Comparison of ENCODE assay signal across 13 cellular contexts in genomic region chr3:41450416-41451231, GRCh38.
A peak's percentile ranks its signal among the peaks of the same experiment; 100 is the strongest.
DNase-seq lines count a peak whose midpoint lies in the region; ATAC-seq and TF ChIP-seq lines count a peak whose summit lies in the region.
"Had no signal": no experiment of that assay in that cellular context is flagged by ENCODE, and none has a peak within 500 bp of the region (broad histone marks: within the 10 kb centered on the region; RNA-seq: fewer than 3 reads in every experiment).

No MANE protein-coding gene starts in this region.

- no peaks in the 10 kb centered on the region for H3F3A ChIP-seq in OCI-LY1 (ENCODE audit: insufficient read depth, low read length)

- DNase-seq in NCI-H2107 treated with DMSO at 0.1 percent for 48 hours (lab: John Stamatoyannopoulos, UW; ENCODE audit: unreplicated experiment) (peak; percentile 54), NCI-H2107 (lab: John Stamatoyannopoulos, UW) (no peak), epithelial cell of proximal tubule (ENCODE audit: low read depth) (no peak), progenitor cell of endocrine pancreas (ENCODE audit: low spot score, unreplicated experiment) (no peak), LoVo (ENCODE audit: low spot score) (no peak), NCI-H2081 (lab: John Stamatoyannopoulos, UW) (no peak)
- DNase-seq: activated CD4-positive, alpha-beta T cell treated with anti-CD3 and anti-CD28 coated beads, Interleukin-2, amount 10 ng/mL, durations not matched to agents 24 days and 14 days; SW 1271 had no signal

- H3K9me3 Mint-ChIP-seq in progenitor cell of endocrine pancreas (ENCODE audit: low read depth), result peaks cover 3% of the 10 kb centered on the region
- H3K9me3 Mint-ChIP-seq: activated CD4-positive, alpha-beta T cell treated with anti-CD3 and anti-CD28 coated beads, Interleukin-2, amount 10 ng/mL, durations not matched to agents 24 days and 14 days; natural killer cell treated with Interleukin-12 subunit alpha and Interleukin-12 subunit beta and Interleukin-15 and Interleukin-18, amount 100 ng/mL, for 72 hours had no signal

- H3K27me3 Mint-ChIP-seq in progenitor cell of endocrine pancreas, result no peaks in the 10 kb centered on the region
- H3K27me3 Mint-ChIP-seq: activated CD4-positive, alpha-beta T cell treated with anti-CD3 and anti-CD28 coated beads, Interleukin-2, amount 10 ng/mL, durations not matched to agents 24 days and 14 days; natural killer cell treated with Interleukin-12 subunit alpha and Interleukin-12 subunit beta and Interleukin-15 and Interleukin-18, amount 100 ng/mL, for 72 hours had no signal

- H3K4me1 ChIP-seq in OCI-LY1 (ENCODE audit: insufficient read depth, low read length, severe bottlenecking), result no peaks in the 10 kb centered on the region
- H3K4me1 ChIP-seq: tibial nerve had no signal

- no peaks in the 10 kb centered on the region for H4K20me1 ChIP-seq in OCI-LY1 (ENCODE audit: insufficient read depth, low read length)

- no peak overlapping the region for H3K4me2 ChIP-seq in OCI-LY1 (ENCODE audit: low read length)

- H3K4me3 Mint-ChIP-seq in progenitor cell of endocrine pancreas (ENCODE audit: low read depth), result no peak overlapping the region
- H3K4me3 Mint-ChIP-seq: activated CD4-positive, alpha-beta T cell treated with anti-CD3 and anti-CD28 coated beads, Interleukin-2, amount 10 ng/mL, durations not matched to agents 24 days and 14 days; natural killer cell treated with Interleukin-12 subunit alpha and Interleukin-12 subunit beta and Interleukin-15 and Interleukin-18, amount 100 ng/mL, for 72 hours had no signal

- TF ChIP-seq CTCF in OCI-LY1 (IDR thresholded peaks at IDR 0.05; ENCODE audit: low read length) (peak; percentile 12; the same call in 1 of the 2 replicates), epithelial cell of proximal tubule (conservative IDR thresholded peaks at IDR 0.05; ENCODE audit: low read depth, low read length) (peak; percentile 55), progenitor cell of endocrine pancreas (IDR thresholded peaks at IDR 0.05; ENCODE audit: unreplicated experiment) (peak; percentile 29)

- H3K9me2 ChIP-seq in OCI-LY1 (ENCODE audit: low read depth, low read length), result no peaks in the 10 kb centered on the region

- ATAC-seq in HG02798 (IDR thresholded peaks at IDR 0.05; ENCODE audit: poor library complexity, unreplicated experiment), result no peak
- ATAC-seq: natural killer cell treated with Interleukin-12 subunit alpha and Interleukin-12 subunit beta and Interleukin-15 and Interleukin-18, amount 100 ng/mL, for 72 hours had no signal

- H3K27ac ChIP-seq in OCI-LY1 (ENCODE audit: low read depth, low read length, poor library complexity, severe bottlenecking), result no peak overlapping the region
- H3K27ac ChIP-seq: tibial nerve had no signal

- no peak overlapping the region for H2AFZ ChIP-seq in OCI-LY1 (ENCODE audit: low read length)

- no peaks in the 10 kb centered on the region for H3K36me3 ChIP-seq in OCI-LY1 (ENCODE audit: insufficient read depth, low read length)
- H3K36me3 ChIP-seq: tibial nerve had no signal

- H3K27ac Mint-ChIP-seq in progenitor cell of endocrine pancreas, result no peak overlapping the region
- H3K27ac Mint-ChIP-seq: activated CD4-positive, alpha-beta T cell treated with anti-CD3 and anti-CD28 coated beads, Interleukin-2, amount 10 ng/mL, durations not matched to agents 24 days and 14 days; activated T-helper 2 cell treated with anti-CD3 and anti-CD28 coated beads, Interferon-gamma antibody, Interleukin-2, Interleukin-4, amounts not matched to agents 10 μg/mL and 5 μg/mL and 100 μg/mL, durations not matched to agents 14 hours and 24 hours and 36 hours; natural killer cell treated with Interleukin-12 subunit alpha and Interleukin-12 subunit beta and Interleukin-15 and Interleukin-18, amount 100 ng/mL, for 72 hours had no signal

- no peaks in the 10 kb centered on the region for H3K4me1 Mint-ChIP-seq in progenitor cell of endocrine pancreas (ENCODE audit: low read depth)
- H3K4me1 Mint-ChIP-seq: activated CD4-positive, alpha-beta T cell treated with anti-CD3 and anti-CD28 coated beads, Interleukin-2, amount 10 ng/mL, durations not matched to agents 24 days and 14 days had no signal

- peaks cover 2% of the 10 kb centered on the region for H3K36me3 Mint-ChIP-seq in progenitor cell of endocrine pancreas (ENCODE audit: insufficient read depth)
- H3K36me3 Mint-ChIP-seq: natural killer cell treated with Interleukin-12 subunit alpha and Interleukin-12 subunit beta and Interleukin-15 and Interleukin-18, amount 100 ng/mL, for 72 hours had no signal

- H3K9me3 ChIP-seq in OCI-LY1 (ENCODE audit: low read length), result no peaks in the 10 kb centered on the region
- H3K9me3 ChIP-seq: tibial nerve had no signal

- no peak overlapping the region for H3K4me3 ChIP-seq in OCI-LY1 (ENCODE audit: low read depth, low read length, poor library complexity, severe bottlenecking)
- H3K4me3 ChIP-seq in epithelial cell of proximal tubule (ENCODE audit: low read depth, low read length), result no peak overlapping the region
- H3K4me3 ChIP-seq: tibial nerve had no signal

- H3K27me3 ChIP-seq in OCI-LY1 (ENCODE audit: insufficient read depth, low read length), result no peaks in the 10 kb centered on the region
- H3K27me3 ChIP-seq: tibial nerve had no signal

- H3K79me2 ChIP-seq in OCI-LY1 (ENCODE audit: insufficient read depth, low read length), result no peaks in the 10 kb centered on the region

- H3K9ac ChIP-seq in OCI-LY1 (ENCODE audit: low read length), result no peak overlapping the region
